20 cellular contexts compared by ENCODE assay signal in the genomic region with DNA sequence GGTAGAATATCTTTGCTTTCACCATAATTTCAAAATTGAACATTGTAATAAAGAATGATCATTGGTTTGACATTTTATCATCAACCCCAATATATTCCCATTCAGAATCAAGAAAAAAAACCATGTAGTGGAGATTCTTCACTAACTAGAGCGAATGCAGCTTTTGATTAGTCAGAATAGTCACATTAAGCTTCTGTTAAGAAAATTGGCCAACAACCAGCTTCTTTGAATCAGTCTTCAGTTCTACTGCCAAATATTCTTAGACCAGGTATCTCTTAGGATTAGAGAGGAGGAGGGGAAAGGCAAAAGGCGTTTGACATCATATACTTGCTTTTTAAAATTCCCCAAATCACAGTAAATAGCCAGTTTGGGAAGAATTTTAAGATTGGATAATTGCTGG. TPM values are rescaled to one million over a fixed set of nuclear protein-coding genes. Genes with fewer than 3 reads are reported as not detected.
"Had no signal": no experiment of that assay in that cellular context is flagged by ENCODE, and none has a peak within 500 bp of the region (broad histone marks: within the 10 kb centered on the region; RNA-seq: fewer than 3 reads in every experiment).

No MANE protein-coding gene starts in this region.

- H3K27ac ChIP-seq: gastrocnemius medialis, uterus had no signal

- H3K4me2 ChIP-seq: SK-N-SH had no signal

- H3K9ac ChIP-seq: SK-N-SH had no signal

- H3K9me2 ChIP-seq: SK-N-SH had no signal

- DNase-seq: activated B cell treated with CpG ODN at 0.5 μM for 24 hours; activated CD4-positive, alpha-beta T cell treated with anti-CD3 and anti-CD28 coated beads for 48 hours; activated CD8-positive, alpha-beta T cell treated with anti-CD3 and anti-CD28 coated beads for 36 hours; activated naive CD4-positive, alpha-beta T cell treated with anti-CD3 and anti-CD28 coated beads for 36 hours; activated naive CD8-positive, alpha-beta T cell treated with anti-CD3 and anti-CD28 coated beads, Interleukin-2, amount 50 U/mL, for 24 hours; activated T-cell treated with anti-CD3 and anti-CD28 coated beads, Interleukin-2, amount 50 U/mL, for 24 hours; anterior cingulate cortex; erythroblast; gastrocnemius medialis; head of caudate nucleus; retina; SK-N-SH; stimulated activated CD4-positive, alpha-beta T cell treated with anti-CD3 and anti-CD28 coated beads, Interleukin-12 subunit alpha, Interleukin-12 subunit beta, amount 100 ng/mL, for 4 hours; stimulated activated CD4-positive, alpha-beta T cell treated with anti-CD3 and anti-CD28 coated beads, Interleukin-1b, Interleukin-23, amount 100 ng/mL, for 48 hours; stimulated activated CD8-positive, alpha-beta memory T cell treated with anti-CD3 and anti-CD28 coated beads, Interleukin-4, amount 100 ng/mL, for 48 hours; transverse colon; uterus had no signal

- H3K4me1 ChIP-seq: gastrocnemius medialis, transverse colon, uterus had no signal

- H3K4me3 ChIP-seq: gastrocnemius medialis, transverse colon, uterus had no signal

- H3K36me3 ChIP-seq: gastrocnemius medialis, transverse colon, uterus had no signal

- H3K9me3 ChIP-seq: gastrocnemius medialis, SK-N-SH, transverse colon, uterus had no signal

- H3K27me3 ChIP-seq: gastrocnemius medialis, transverse colon had no signal

RNA-seq across cellular contexts. Expression of a gene that starts 53.8 kb away (rescaled TPM):
- total RNA-seq: activated B cell treated with CpG ODN at 0.5 μM for 24 hours; activated CD8-positive, alpha-beta T cell treated with anti-CD3 and anti-CD28 coated beads for 36 hours; activated naive CD4-positive, alpha-beta T cell treated with anti-CD3 and anti-CD28 coated beads for 36 hours; activated T-helper 2 cell treated with anti-CD3 and anti-CD28 coated beads, Interferon-gamma antibody, Interleukin-2, Interleukin-4, amounts not matched to agents 10 μg/mL and 5 μg/mL and 100 μg/mL, durations not matched to agents 14 hours and 24 hours and 36 hours; dermis microvascular lymphatic vessel endothelial cell; natural killer cell treated with Interleukin-12 subunit alpha and Interleukin-12 subunit beta and Interleukin-15 and Interleukin-18, amount 100 ng/mL, for 72 hours had no signal
- polyA plus RNA-seq: SK-N-SH had no signal
